ENCODE assay signal across 13 cellular contexts in genomic region chr9:120708526-120709224, GRCh38. TPM values are rescaled to one million over a fixed set of nuclear protein-coding genes. Genes with fewer than 3 reads are reported as not detected.
DNase-seq lines count a peak whose midpoint lies in the region; ATAC-seq and TF ChIP-seq lines count a peak whose summit lies in the region.
"Had no signal": no experiment of that assay in that cellular context is flagged by ENCODE, and none has a peak within 500 bp of the region (broad histone marks: within the 10 kb centered on the region; RNA-seq: fewer than 3 reads in every experiment).

No MANE protein-coding gene starts in this region.

- H3K27ac Mint-ChIP-seq in T-helper 17 cell = peak overlapping the region; percentile 95

- H3K27ac ChIP-seq in upper lobe of left lung (no peak overlapping the region), sigmoid colon (no peak overlapping the region)

- TF ChIP-seq EP300 in upper lobe of left lung (IDR thresholded peaks at IDR 0.05) = no peak
- TF ChIP-seq EP300 in sigmoid colon (IDR thresholded peaks at IDR 0.05) = no peak

- TF ChIP-seq CTCF in foreskin fibroblast (IDR thresholded peaks at IDR 0.05; ENCODE audit: low read depth, low read length) (no peak), upper lobe of left lung (IDR thresholded peaks at IDR 0.05) (no peak), sigmoid colon (IDR thresholded peaks at IDR 0.05) (no peak), lower leg skin (IDR thresholded peaks at IDR 0.05) (no peak)

- H3K4me1 ChIP-seq in upper lobe of left lung (peaks cover 13 to 57% (median 31%) of the 10 kb centered on the region in 4 donors), sigmoid colon (peaks cover 0 to 31% (median 20%) of the 10 kb centered on the region in 4 donors)

- H3K4me3 ChIP-seq in foreskin fibroblast (ENCODE audit: low read depth in 1 of 2, low read length in 2 of 2) = no peak overlapping the region
- peak overlapping the region in 1 of 4 donors; percentile 96 for H3K4me3 ChIP-seq in upper lobe of left lung
- no peak overlapping the region for H3K4me3 ChIP-seq in sigmoid colon
- no peak overlapping the region for H3K4me3 ChIP-seq in lower leg skin (ENCODE audit: low read depth, poor library complexity, severe bottlenecking)

- peaks cover 34% of the 10 kb centered on the region for H3K4me1 Mint-ChIP-seq in T-helper 17 cell

- no peak for ATAC-seq in T-helper 17 cell
- ATAC-seq in upper lobe of left lung (ENCODE audit: low FRiP score in 2 of 2) = no peak
- no peak for ATAC-seq in GM18502 (IDR thresholded peaks at IDR 0.05; ENCODE audit: poor library complexity, unreplicated experiment)
- ATAC-seq: activated CD4-positive, CD25-positive, alpha-beta regulatory T cell treated with anti-CD3 and anti-CD28 coated beads, Interleukin-2, amount 50 U/mL, for 24 hours; left colon had no signal

- peak; percentile 71 for DNase-seq in AG08395 (ENCODE audit: low spot score)
- DNase-seq in DMS79 treated with DMSO at 0.1 percent for 48 hours (lab: John Stamatoyannopoulos, UW) = peak; percentile 18
- DNase-seq in T-helper 17 cell = no peak
- peak; percentile 77 to 89 for DNase-seq in foreskin fibroblast
- no peak for DNase-seq in upper lobe of left lung
- no peak for DNase-seq in sigmoid colon
- DNase-seq in lower leg skin (ENCODE audit: low spot score in 2 of 2) = no peak
- DNase-seq: DND-41, erythroblast, left colon, NCI-H1092 treated with DMSO at 0.1 percent for 48 hours had no signal

- intact Hi-C loops in sigmoid colon (cut with DNase I) (no loop called here), lower leg skin (cut with DNase I; ENCODE audit: low total_unique reads) (no loop called here)

- H3K27me3 ChIP-seq in upper lobe of left lung (no peaks in the 10 kb centered on the region), sigmoid colon (no peaks in the 10 kb centered on the region)

- no peaks in the 10 kb centered on the region for H3K27me3 Mint-ChIP-seq in T-helper 17 cell

- 87 to 93% methylated on average over 6 of the region's 6 CpGs for WGBS in upper lobe of left lung, 2 donors
- WGBS in sigmoid colon, 2 donors = 78 to 89% methylated on average over 6 of the region's 6 CpGs
- 54 to 60% methylated on average over 6 of the region's 6 CpGs for WGBS in lower leg skin, 2 donors

- H3K4me3 Mint-ChIP-seq in T-helper 17 cell = no peak overlapping the region

- peaks cover 0 to 6% (median 2%) of the 10 kb centered on the region in 4 donors for H3K36me3 ChIP-seq in upper lobe of left lung
- H3K36me3 ChIP-seq in sigmoid colon = no peaks in the 10 kb centered on the region

- no peak for TF ChIP-seq POLR2A in upper lobe of left lung (IDR thresholded peaks at IDR 0.05)
- no peak for TF ChIP-seq POLR2A in sigmoid colon (IDR thresholded peaks at IDR 0.05)
- no peak for TF ChIP-seq POLR2A in lower leg skin (IDR thresholded peaks at IDR 0.05)

- no peaks in the 10 kb centered on the region for H3K9me3 ChIP-seq in T-helper 17 cell (ENCODE audit: control insufficient read depth, low read length, poor library complexity, severe bottlenecking)
- no peaks in the 10 kb centered on the region for H3K9me3 ChIP-seq in upper lobe of left lung
- no peaks in the 10 kb centered on the region for H3K9me3 ChIP-seq in sigmoid colon

- H3K36me3 Mint-ChIP-seq in T-helper 17 cell (ENCODE audit: low read depth) = no peaks in the 10 kb centered on the region

RNA-seq across cellular contexts. Expression of gene MEGF9, which starts 5.6 kb away (rescaled TPM):
- total RNA-seq in T-helper 17 cell (10 to 100 TPM in 1 of 2 donors, 1 to 10 TPM in 1; 9.9 to 10.2 TPM), upper lobe of left lung (100 to 1,000 TPM in 1 of 6 donors, 10 to 100 TPM in 5; 30.4 to 130 (median 71.0) TPM), sigmoid colon (10 to 100 TPM; 11.8 to 21.0 (median 15.7) TPM), lower leg skin (10 to 100 TPM; 49.0 to 59.0 (median 57.0) TPM)
- polyA plus RNA-seq in sigmoid colon = 1 to 10 TPM; 2.5 to 4.4 (median 3.0) TPM

Comparison
In these comparisons a context has a peak if more than half of its experiments do, and no peak if none do; other contexts are left out.
1. DNase-seq: peak in AG08395 (single experiment), DMS79 treated with DMSO at 0.1 percent for 48 hours (single experiment) and foreskin fibroblast (2 of 2); none in T-helper 17 cell (0 of 3), upper lobe of left lung (0 of 2), sigmoid colon (single experiment) and lower leg skin (0 of 2).